Comparison of ENCODE assay signal across 32 cellular contexts in genomic region chr21:31713115-31713514, GRCh38.
"Had no signal": no experiment of that assay in that cellular context is flagged by ENCODE, and none has a peak within 500 bp of the region (broad histone marks: within the 10 kb centered on the region; RNA-seq: fewer than 3 reads in every experiment).

No MANE protein-coding gene starts in this region.

- H3K36me3 Mint-ChIP-seq: WTC11 had no signal

- H3K4me3 ChIP-seq: ascending aorta, Peyer's patch, SJCRH30 had no signal

- H3K36me3 ChIP-seq: ascending aorta, Peyer's patch had no signal

- H3K9ac ChIP-seq: SK-N-SH had no signal

- H3K27ac ChIP-seq: ascending aorta, Peyer's patch, RWPE1, SJCRH30 had no signal

- H3K9me3 Mint-ChIP-seq: activated naive CD4-positive, alpha-beta T cell treated with anti-CD3 and anti-CD28 coated beads, Interleukin-2, amount 50 U/mL, for 72 hours; activated naive CD8-positive, alpha-beta T cell treated with anti-CD3 and anti-CD28 coated beads, Interleukin-2, amount 50 U/mL, for 24 hours; activated T-cell treated with anti-CD3 and anti-CD28 coated beads, Interleukin-2, amount 50 U/mL, for 4 hours; brain; T-helper 1 cell treated with Interleukin-12 subunit alpha and Interleukin-12 subunit beta and Interleukin-4 antibody, amounts not matched to agents 30 μg/mL and 1 μg/mL, for 36 hours; WTC11 had no signal

- H3K9me2 ChIP-seq: SK-N-SH had no signal

- H3K27me3 ChIP-seq: ascending aorta, Peyer's patch, SJCRH30 had no signal

- H3K4me3 Mint-ChIP-seq: activated CD8-positive, alpha-beta T cell treated with anti-CD3 and anti-CD28 coated beads, Interleukin-2, amount 10 ng/mL, durations not matched to agents 7 days and 5 days; activated naive CD8-positive, alpha-beta T cell treated with anti-CD3 and anti-CD28 coated beads, Interleukin-2, amount 50 U/mL, for 24 hours; activated T-cell treated with anti-CD3 and anti-CD28 coated beads, Interleukin-2, amount 50 U/mL, for 4 hours; brain; T-helper 1 cell treated with Interleukin-12 subunit alpha and Interleukin-12 subunit beta and Interleukin-4 antibody, amounts not matched to agents 30 μg/mL and 1 μg/mL, for 36 hours; WTC11 had no signal

- H3K4me2 ChIP-seq: SK-N-SH had no signal

- DNase-seq: activated CD4-positive, alpha-beta T cell treated with anti-CD3 and anti-CD28 coated beads for 48 hours; activated CD4-positive, alpha-beta T cell treated with anti-CD3 and anti-CD28 coated beads, Interleukin-2, amount 50 U/mL, for 4 hours; activated CD4-positive, CD25-positive, alpha-beta regulatory T cell treated with anti-CD3 and anti-CD28 coated beads, Interleukin-2, amount 50 U/mL, for 72 hours; activated CD8-positive, alpha-beta memory T cell treated with anti-CD3 and anti-CD28 coated beads, Interleukin-2, amount 50 U/mL, for 48 hours; activated CD8-positive, alpha-beta T cell treated with anti-CD3 and anti-CD28 coated beads, Interleukin-2, amount 10 ng/mL, durations not matched to agents 7 days and 5 days; activated naive CD8-positive, alpha-beta T cell treated with anti-CD3 and anti-CD28 coated beads, Interleukin-2, amount 50 U/mL, for 24 hours; activated T-cell treated with anti-CD3 and anti-CD28 coated beads, Interleukin-2, amount 50 U/mL, for 4 hours; amniotic stem cell; Kasumi-1; KBM-7; NCI-H1105 treated with DMSO at 0.1 percent for 48 hours; NCI-H146; NCI-H187 treated with DMSO at 0.1 percent for 48 hours; NCI-H2081 treated with DMSO at 0.1 percent for 48 hours; NCI-H2171; NCI-H2227 treated with DMSO at 0.1 percent for 48 hours; NCI-H446 treated with DMSO at 0.1 percent for 48 hours; NCI-H524 treated with DMSO at 0.1 percent for 48 hours; NCI-H748 treated with DMSO at 0.1 percent for 48 hours; NK-92 treated with Interleukin-12 subunit alpha and Interleukin-12 subunit beta, amount 100 ng/mL, for 24 hours; Peyer's patch; Right ventricle myocardium superior; SJCRH30; SK-N-SH; SW 1271; T-helper 9 cell had no signal

- H3K27ac Mint-ChIP-seq: activated CD8-positive, alpha-beta T cell treated with anti-CD3 and anti-CD28 coated beads, Interleukin-2, amount 10 ng/mL, durations not matched to agents 7 days and 5 days; activated naive CD4-positive, alpha-beta T cell treated with anti-CD3 and anti-CD28 coated beads, Interleukin-2, amount 50 U/mL, for 72 hours; activated naive CD8-positive, alpha-beta T cell treated with anti-CD3 and anti-CD28 coated beads, Interleukin-2, amount 50 U/mL, for 24 hours; brain; T-helper 1 cell treated with Interleukin-12 subunit alpha and Interleukin-12 subunit beta and Interleukin-4 antibody, amounts not matched to agents 30 μg/mL and 1 μg/mL, for 36 hours; WTC11 had no signal

- ATAC-seq: activated CD8-positive, alpha-beta T cell treated with anti-CD3 and anti-CD28 coated beads, Interleukin-2, amount 10 ng/mL, durations not matched to agents 7 days and 5 days; WTC11 had no signal

- H3K27me3 Mint-ChIP-seq: activated naive CD8-positive, alpha-beta T cell treated with anti-CD3 and anti-CD28 coated beads, Interleukin-2, amount 50 U/mL, for 24 hours; brain had no signal

- H3K9me3 ChIP-seq: ascending aorta, Peyer's patch, SK-N-SH had no signal
